Comparison of ENCODE assay signal across 12 cellular contexts in the genomic region with DNA sequence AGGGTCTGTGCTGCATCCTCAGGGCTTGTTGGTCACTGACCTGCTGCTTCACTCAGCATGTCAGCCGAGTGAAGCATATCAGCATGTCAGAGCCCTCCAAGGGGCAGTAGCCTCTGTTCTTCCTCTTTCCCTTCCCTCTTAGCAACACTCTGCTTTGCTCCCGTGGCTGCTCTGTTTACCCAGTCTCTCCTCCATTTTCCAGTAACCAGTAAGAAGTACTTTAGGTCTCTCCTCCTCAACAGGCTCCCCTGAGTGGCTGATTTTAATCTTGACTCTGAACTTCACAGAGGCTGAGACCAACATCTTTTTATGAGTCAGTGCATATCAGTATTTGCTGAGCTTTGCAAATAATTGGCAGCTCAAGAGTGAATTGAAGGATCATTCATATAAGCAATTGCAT. TPM values are rescaled to one million over a fixed set of nuclear protein-coding genes. Genes with fewer than 3 reads are reported as not detected.
A peak's percentile ranks its signal among the peaks of the same experiment; 100 is the strongest.
DNase-seq lines count a peak whose midpoint lies in the region; ATAC-seq, FAIRE-seq and TF ChIP-seq lines count a peak whose summit lies in the region.
"Had no signal": no experiment of that assay in that cellular context is flagged by ENCODE, and none has a peak within 500 bp of the region (broad histone marks: within the 10 kb centered on the region; RNA-seq: fewer than 3 reads in every experiment).

No MANE protein-coding gene starts in this region.

- peak; percentile 41 for FAIRE-seq in GM18507 (lab: Jason Lieb, UNC)
- no peak for FAIRE-seq in astrocyte (lab: Jason Lieb, UNC)

- peaks cover under 1% of the 10 kb centered on the region for H3K9me3 Mint-ChIP-seq in astrocyte (ENCODE audit: unreplicated experiment)
- peaks cover 0 to 5% (median 0%) of the 10 kb centered on the region in 11 donors for H3K9me3 Mint-ChIP-seq in naive thymus-derived CD4-positive, alpha-beta T cell

- no peak for TF ChIP-seq CTCF in astrocyte (IDR thresholded peaks at IDR 0.05; ENCODE audit: insufficient read depth, low read depth, low read length)

- H3K9ac ChIP-seq in astrocyte (ENCODE audit: low read length): no peak overlapping the region

- intact Hi-C loops in naive thymus-derived CD4-positive, alpha-beta T cell (cut with micrococcal nuclease): loop anchor here in 1 of 2 donors (2.0 to 5.0 kb wide), 2 partner anchors 744 to 923 kb away; a partner anchor contains a TSS

- peaks cover 9% of the 10 kb centered on the region for H3K4me1 ChIP-seq in astrocyte (ENCODE audit: insufficient read depth, low read length)
- peaks cover 13 to 15% of the 10 kb centered on the region in 2 donors for H3K4me1 ChIP-seq in naive thymus-derived CD4-positive, alpha-beta T cell (ENCODE audit: control insufficient read depth in 2 of 2, insufficient read depth in 2 of 2, low read length in 2 of 2)

- CTCF ChIA-PET in naive thymus-derived CD4-positive, alpha-beta T cell (lab: Charles Lee): interaction anchor here (0.6 kb wide), 1 partner anchor 434 kb away, joined by 3 read pairs; no protein-coding TSS in a partner anchor

- H3K27me3 Mint-ChIP-seq in astrocyte (ENCODE audit: low read depth, unreplicated experiment): no peaks in the 10 kb centered on the region
- no peaks in the 10 kb centered on the region for H3K27me3 Mint-ChIP-seq in naive thymus-derived CD4-positive, alpha-beta T cell

- DNase-seq in GM18507 (ENCODE audit: extremely low spot score, insufficient read length, low read depth) (no peak), NCI-H1436 treated with DMSO at 0.1 percent for 48 hours (lab: John Stamatoyannopoulos, UW) (peak; percentile 52), astrocyte (ENCODE audit: low read depth) (peak; percentile 10), A172 (ENCODE audit: low spot score) (no peak), NCI-H82 (lab: John Stamatoyannopoulos, UW) (no peak), kidney tubule cell (ENCODE audit: low spot score) (no peak)
- no peak for DNase-seq in naive thymus-derived CD4-positive, alpha-beta T cell
- DNase-seq: activated naive CD4-positive, alpha-beta T cell treated with anti-CD3 and anti-CD28 coated beads, Interleukin-2, amount 50 U/mL, for 16 hours; GOT3; KG1; T-helper 1 cell had no signal

- H3K4me3 ChIP-seq in astrocyte (ENCODE audit: insufficient read depth, low read depth, low read length): no peak overlapping the region
- no peak overlapping the region for H3K4me3 ChIP-seq in naive thymus-derived CD4-positive, alpha-beta T cell (ENCODE audit: low read length)

- H4K20me1 ChIP-seq in astrocyte (ENCODE audit: insufficient read depth, low read length): no peaks in the 10 kb centered on the region

- no peaks in the 10 kb centered on the region for H3K36me3 ChIP-seq in astrocyte (ENCODE audit: insufficient read depth, low read length)
- H3K36me3 ChIP-seq in naive thymus-derived CD4-positive, alpha-beta T cell (ENCODE audit: control insufficient read depth in 2 of 3, insufficient read depth in 3 of 3, low read length in 3 of 3): no peaks in the 10 kb centered on the region

- no peak overlapping the region for H3K27ac ChIP-seq in astrocyte (ENCODE audit: low read depth, low read length)
- H3K27ac ChIP-seq in naive thymus-derived CD4-positive, alpha-beta T cell (ENCODE audit: low read depth, low read length): no peak overlapping the region

- no peak overlapping the region for H3K4me3 Mint-ChIP-seq in astrocyte (ENCODE audit: unreplicated experiment)
- H3K4me3 Mint-ChIP-seq in naive thymus-derived CD4-positive, alpha-beta T cell: peak overlapping the region in 2 of 10 donors; percentile 92

- H2AFZ ChIP-seq in astrocyte (ENCODE audit: low read depth, low read length): no peak overlapping the region

- H3K27me3 ChIP-seq in astrocyte (ENCODE audit: insufficient read depth, low read length): no peaks in the 10 kb centered on the region
- no peaks in the 10 kb centered on the region for H3K27me3 ChIP-seq in naive thymus-derived CD4-positive, alpha-beta T cell (ENCODE audit: control insufficient read depth in 2 of 2, insufficient read depth in 2 of 2, low read length in 2 of 2)

- H3K9me3 ChIP-seq in astrocyte (ENCODE audit: insufficient read depth, low read depth, low read length): no peaks in the 10 kb centered on the region
- no peaks in the 10 kb centered on the region for H3K9me3 ChIP-seq in naive thymus-derived CD4-positive, alpha-beta T cell (ENCODE audit: control insufficient read depth in 2 of 3, low read length in 3 of 3)

- no peak overlapping the region for H3K27ac Mint-ChIP-seq in astrocyte (ENCODE audit: unreplicated experiment)
- H3K27ac Mint-ChIP-seq in naive thymus-derived CD4-positive, alpha-beta T cell: peak overlapping the region in 8 of 9 donors; percentile 3 to 97 (median 55)

- H3K4me2 ChIP-seq in astrocyte (ENCODE audit: low read length): no peak overlapping the region

- peaks cover 24% of the 10 kb centered on the region for H3K4me1 Mint-ChIP-seq in astrocyte (ENCODE audit: low read depth, unreplicated experiment)
- peaks cover 32 to 47% (median 38%) of the 10 kb centered on the region in 7 donors for H3K4me1 Mint-ChIP-seq in naive thymus-derived CD4-positive, alpha-beta T cell

- peak; percentile 44 for ATAC-seq in naive thymus-derived CD4-positive, alpha-beta T cell
- no peak for ATAC-seq in GM19023 (IDR thresholded peaks at IDR 0.05; ENCODE audit: unreplicated experiment)

- no peaks in the 10 kb centered on the region for H3K36me3 Mint-ChIP-seq in astrocyte (ENCODE audit: low read depth, unreplicated experiment)
- peaks cover 0 to 3% (median 0%) of the 10 kb centered on the region in 5 donors for H3K36me3 Mint-ChIP-seq in naive thymus-derived CD4-positive, alpha-beta T cell

- POLR2A ChIA-PET in naive thymus-derived CD4-positive, alpha-beta T cell (lab: Charles Lee): no interaction called here

- no peaks in the 10 kb centered on the region for H3K79me2 ChIP-seq in astrocyte (ENCODE audit: insufficient read depth, low read length)

RNA-seq across cellular contexts. Expression of a gene that starts 18.6 kb away (rescaled TPM):
- total RNA-seq in astrocyte: 0.62 and 0.64 TPM in 2 replicates
- total RNA-seq in naive thymus-derived CD4-positive, alpha-beta T cell: 10 to 100 TPM in 1 of 5 experiments, 1 to 10 TPM in 3, under 1 TPM in 1; 0.36 to 14.4 (median 1.3) TPM
- under 1 TPM; 0.21 to 0.25 TPM for polyA plus RNA-seq in naive thymus-derived CD4-positive, alpha-beta T cell
- 0.17 and 0.45 TPM in 2 replicates for total RNA-seq in A172 (2014; rRNA removed; shearing (Covaris generic))

Comparison
In these comparisons a context has a peak if more than half of its experiments do, and no peak if none do; other contexts are left out.
1. DNase-seq: peak in NCI-H1436 treated with DMSO at 0.1 percent for 48 hours (single experiment) and astrocyte (single experiment); none in GM18507 (single experiment), naive thymus-derived CD4-positive, alpha-beta T cell (0 of 9), A172 (single experiment), NCI-H82 (single experiment) and kidney tubule cell (single experiment).